ENCODE assay signal across 8 cellular contexts in the genomic region with DNA sequence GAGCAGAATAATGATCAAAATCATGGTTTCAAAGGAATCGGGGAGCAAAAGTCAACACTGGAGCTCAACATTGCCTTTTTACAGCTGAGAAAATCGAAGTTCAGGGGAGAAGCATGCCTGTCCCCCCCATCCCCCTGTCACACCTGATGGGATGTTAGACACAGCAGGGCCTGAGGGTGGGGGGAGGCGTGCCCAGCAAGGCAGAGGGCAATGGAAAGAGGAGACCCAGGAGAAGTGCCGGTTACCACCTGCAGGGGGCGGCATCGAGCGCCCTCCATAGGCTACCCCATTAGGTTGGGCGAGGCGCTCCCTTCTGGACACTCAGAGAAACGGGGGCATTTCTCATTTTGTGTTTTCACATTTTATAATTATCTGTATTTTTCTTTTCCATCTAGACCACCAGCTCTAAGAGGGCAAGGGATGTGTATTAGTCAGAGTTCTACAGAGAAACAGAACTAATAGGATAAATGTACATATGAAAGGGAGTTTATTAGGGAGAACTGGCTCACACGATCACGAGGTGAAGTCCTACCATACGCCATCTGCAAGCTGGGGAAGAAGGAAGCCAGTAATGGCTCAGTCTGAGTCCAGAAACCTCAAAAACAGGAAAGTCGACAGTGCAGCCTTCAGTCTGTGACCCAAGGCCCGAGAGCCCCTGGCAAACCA.
A peak's percentile ranks its signal among the peaks of the same experiment; 100 is the strongest.
DNase-seq lines count a peak whose midpoint lies in the region; ATAC-seq, FAIRE-seq and TF ChIP-seq lines count a peak whose summit lies in the region.

No MANE protein-coding gene starts in this region.

- H3K9me3 ChIP-seq in heart right ventricle = peaks cover 0 to 4% (median 0%) of the 10 kb centered on the region in 11 donors
- H3K9me3 ChIP-seq in pancreas = no peaks in the 10 kb centered on the region

- no peaks in the 10 kb centered on the region for H3K4me1 ChIP-seq in heart right ventricle
- H3K4me1 ChIP-seq in pancreas = peaks cover 0 to 9% (median 7%) of the 10 kb centered on the region in 3 donors

- no peaks in the 10 kb centered on the region for H3K4me1 Mint-ChIP-seq in central memory CD8-positive, alpha-beta T cell

- ATAC-seq in heart right ventricle (peak in 1 of 8 donors; percentile 28), left cardiac atrium (no peak), GM21723 (IDR thresholded peaks at IDR 0.05; ENCODE audit: unreplicated experiment) (peak; percentile 100), pancreas (peak in 3 of 4 donors; percentile 43 to 55 (median 48))
- peak; percentile 62 for ATAC-seq in central memory CD8-positive, alpha-beta T cell (replicated peaks; ENCODE audit: extremely low read depth, poor library complexity, severe bottlenecking)

- H3K27ac ChIP-seq in heart right ventricle = no peak overlapping the region
- no peak overlapping the region for H3K27ac ChIP-seq in pancreas

- FAIRE-seq in HTR-8/SVneo (lab: Jason Lieb, UNC) = no peak
- no peak for FAIRE-seq in pancreas (lab: Jason Lieb, UNC)

- 42 to 45% methylated on average over 15 of the region's 15 CpGs for WGBS in heart right ventricle, 2 donors
- 62 to 63% methylated on average over 15 of the region's 15 CpGs for WGBS in pancreas, 2 donors

- no peak overlapping the region for H3K27ac Mint-ChIP-seq in central memory CD8-positive, alpha-beta T cell (ENCODE audit: low read depth)

- H3K27me3 ChIP-seq in heart right ventricle = peaks cover 0 to 4% (median 0%) of the 10 kb centered on the region in 7 donors
- H3K27me3 ChIP-seq in pancreas = no peaks in the 10 kb centered on the region

- intact Hi-C loops in heart right ventricle (cut with DNase I) = loop anchor here in 1 of 10 donors (5.0 kb wide), 1 partner anchor 48 kb away; no protein-coding TSS in a partner anchor
- intact Hi-C loops in left cardiac atrium (cut with DNase I) = no loop called here
- intact Hi-C loops in pancreas (cut with DNase I) = no loop called here

- H3K27me3 Mint-ChIP-seq in central memory CD8-positive, alpha-beta T cell = peaks cover 2% of the 10 kb centered on the region

- no peaks in the 10 kb centered on the region for H3K36me3 Mint-ChIP-seq in central memory CD8-positive, alpha-beta T cell (ENCODE audit: insufficient read depth)

- DNase-seq in heart right ventricle (peak in 1 of 2 donors; percentile 20), left cardiac atrium (no peak), HTR-8/SVneo (ENCODE audit: insufficient read length, low spot score) (peak; percentile 20), T-helper 9 cell (peak; percentile 3), pancreas (peak in 5 of 6 donors; percentile 20 to 68 (median 38)), NCI-H774 (lab: John Stamatoyannopoulos, UW) (no peak)
- peak in 1 of 2 donors; percentile 19 for DNase-seq in central memory CD8-positive, alpha-beta T cell (ENCODE audit: low spot score in 2 of 2)

- no peaks in the 10 kb centered on the region for H3K9me3 Mint-ChIP-seq in central memory CD8-positive, alpha-beta T cell

- no peak overlapping the region for H3K4me3 Mint-ChIP-seq in central memory CD8-positive, alpha-beta T cell

- H3K4me3 ChIP-seq in heart right ventricle = no peak overlapping the region
- H3K4me3 ChIP-seq in pancreas = no peak overlapping the region

- TF ChIP-seq CTCF in heart right ventricle (IDR thresholded peaks at IDR 0.05) = peak in 7 of 9 donors; percentile 26 to 59 (median 38)
- TF ChIP-seq CTCF in pancreas (IDR thresholded peaks at IDR 0.05) = peak; percentile 15 to 43 (median 37)

- H3K36me3 ChIP-seq in heart right ventricle = no peaks in the 10 kb centered on the region
- no peaks in the 10 kb centered on the region for H3K36me3 ChIP-seq in pancreas

Comparison
In these comparisons a context has a peak if more than half of its experiments do, and no peak if none do; other contexts are left out.
1. ATAC-seq: peak in GM21723 (single experiment), central memory CD8-positive, alpha-beta T cell (single experiment) and pancreas (3 of 4); none in left cardiac atrium (0 of 2).
2. DNase-seq: peak in HTR-8/SVneo (single experiment), T-helper 9 cell (single experiment) and pancreas (5 of 6); none in left cardiac atrium (single experiment) and NCI-H774 (single experiment).